1 cellular context compared by ENCODE assay signal in the genomic region with DNA sequence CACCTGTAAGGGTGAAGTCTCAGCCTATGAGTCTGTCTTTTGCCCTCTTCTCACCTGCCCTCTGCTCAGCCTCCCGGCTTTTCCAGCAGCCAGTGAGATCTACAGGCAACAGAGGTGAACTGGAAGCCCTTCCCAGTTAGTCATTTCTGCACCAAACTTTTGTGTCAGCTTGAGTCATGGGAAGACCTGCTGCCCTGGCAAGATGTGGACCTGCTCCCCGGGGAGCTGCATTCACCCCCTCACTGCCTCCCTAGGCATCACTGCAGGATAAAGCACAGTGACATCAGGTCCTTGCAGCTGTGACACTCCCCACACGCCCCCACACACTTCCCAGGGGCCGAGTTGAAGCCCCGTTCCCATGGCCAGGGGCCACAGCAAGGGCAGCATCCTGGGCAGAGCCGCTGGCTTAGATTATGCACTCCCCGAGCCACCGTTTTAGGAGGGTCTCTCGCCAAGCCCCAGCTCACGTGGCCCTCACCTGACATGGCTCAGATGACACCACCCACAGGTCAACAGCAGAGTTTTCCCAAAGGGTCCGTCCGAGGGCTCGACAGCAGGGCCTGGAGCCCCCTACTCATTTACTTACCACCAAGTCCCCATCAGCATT.
TF ChIP-seq lines count a peak whose summit lies in the region.

No MANE protein-coding gene starts in this region.

TF ChIP-seq in GM23338, 12 proteins besides CTCF, POLR2A, EP300 and RAD21 (continued from another document):
- TF ChIP-seq, protein P1, sequence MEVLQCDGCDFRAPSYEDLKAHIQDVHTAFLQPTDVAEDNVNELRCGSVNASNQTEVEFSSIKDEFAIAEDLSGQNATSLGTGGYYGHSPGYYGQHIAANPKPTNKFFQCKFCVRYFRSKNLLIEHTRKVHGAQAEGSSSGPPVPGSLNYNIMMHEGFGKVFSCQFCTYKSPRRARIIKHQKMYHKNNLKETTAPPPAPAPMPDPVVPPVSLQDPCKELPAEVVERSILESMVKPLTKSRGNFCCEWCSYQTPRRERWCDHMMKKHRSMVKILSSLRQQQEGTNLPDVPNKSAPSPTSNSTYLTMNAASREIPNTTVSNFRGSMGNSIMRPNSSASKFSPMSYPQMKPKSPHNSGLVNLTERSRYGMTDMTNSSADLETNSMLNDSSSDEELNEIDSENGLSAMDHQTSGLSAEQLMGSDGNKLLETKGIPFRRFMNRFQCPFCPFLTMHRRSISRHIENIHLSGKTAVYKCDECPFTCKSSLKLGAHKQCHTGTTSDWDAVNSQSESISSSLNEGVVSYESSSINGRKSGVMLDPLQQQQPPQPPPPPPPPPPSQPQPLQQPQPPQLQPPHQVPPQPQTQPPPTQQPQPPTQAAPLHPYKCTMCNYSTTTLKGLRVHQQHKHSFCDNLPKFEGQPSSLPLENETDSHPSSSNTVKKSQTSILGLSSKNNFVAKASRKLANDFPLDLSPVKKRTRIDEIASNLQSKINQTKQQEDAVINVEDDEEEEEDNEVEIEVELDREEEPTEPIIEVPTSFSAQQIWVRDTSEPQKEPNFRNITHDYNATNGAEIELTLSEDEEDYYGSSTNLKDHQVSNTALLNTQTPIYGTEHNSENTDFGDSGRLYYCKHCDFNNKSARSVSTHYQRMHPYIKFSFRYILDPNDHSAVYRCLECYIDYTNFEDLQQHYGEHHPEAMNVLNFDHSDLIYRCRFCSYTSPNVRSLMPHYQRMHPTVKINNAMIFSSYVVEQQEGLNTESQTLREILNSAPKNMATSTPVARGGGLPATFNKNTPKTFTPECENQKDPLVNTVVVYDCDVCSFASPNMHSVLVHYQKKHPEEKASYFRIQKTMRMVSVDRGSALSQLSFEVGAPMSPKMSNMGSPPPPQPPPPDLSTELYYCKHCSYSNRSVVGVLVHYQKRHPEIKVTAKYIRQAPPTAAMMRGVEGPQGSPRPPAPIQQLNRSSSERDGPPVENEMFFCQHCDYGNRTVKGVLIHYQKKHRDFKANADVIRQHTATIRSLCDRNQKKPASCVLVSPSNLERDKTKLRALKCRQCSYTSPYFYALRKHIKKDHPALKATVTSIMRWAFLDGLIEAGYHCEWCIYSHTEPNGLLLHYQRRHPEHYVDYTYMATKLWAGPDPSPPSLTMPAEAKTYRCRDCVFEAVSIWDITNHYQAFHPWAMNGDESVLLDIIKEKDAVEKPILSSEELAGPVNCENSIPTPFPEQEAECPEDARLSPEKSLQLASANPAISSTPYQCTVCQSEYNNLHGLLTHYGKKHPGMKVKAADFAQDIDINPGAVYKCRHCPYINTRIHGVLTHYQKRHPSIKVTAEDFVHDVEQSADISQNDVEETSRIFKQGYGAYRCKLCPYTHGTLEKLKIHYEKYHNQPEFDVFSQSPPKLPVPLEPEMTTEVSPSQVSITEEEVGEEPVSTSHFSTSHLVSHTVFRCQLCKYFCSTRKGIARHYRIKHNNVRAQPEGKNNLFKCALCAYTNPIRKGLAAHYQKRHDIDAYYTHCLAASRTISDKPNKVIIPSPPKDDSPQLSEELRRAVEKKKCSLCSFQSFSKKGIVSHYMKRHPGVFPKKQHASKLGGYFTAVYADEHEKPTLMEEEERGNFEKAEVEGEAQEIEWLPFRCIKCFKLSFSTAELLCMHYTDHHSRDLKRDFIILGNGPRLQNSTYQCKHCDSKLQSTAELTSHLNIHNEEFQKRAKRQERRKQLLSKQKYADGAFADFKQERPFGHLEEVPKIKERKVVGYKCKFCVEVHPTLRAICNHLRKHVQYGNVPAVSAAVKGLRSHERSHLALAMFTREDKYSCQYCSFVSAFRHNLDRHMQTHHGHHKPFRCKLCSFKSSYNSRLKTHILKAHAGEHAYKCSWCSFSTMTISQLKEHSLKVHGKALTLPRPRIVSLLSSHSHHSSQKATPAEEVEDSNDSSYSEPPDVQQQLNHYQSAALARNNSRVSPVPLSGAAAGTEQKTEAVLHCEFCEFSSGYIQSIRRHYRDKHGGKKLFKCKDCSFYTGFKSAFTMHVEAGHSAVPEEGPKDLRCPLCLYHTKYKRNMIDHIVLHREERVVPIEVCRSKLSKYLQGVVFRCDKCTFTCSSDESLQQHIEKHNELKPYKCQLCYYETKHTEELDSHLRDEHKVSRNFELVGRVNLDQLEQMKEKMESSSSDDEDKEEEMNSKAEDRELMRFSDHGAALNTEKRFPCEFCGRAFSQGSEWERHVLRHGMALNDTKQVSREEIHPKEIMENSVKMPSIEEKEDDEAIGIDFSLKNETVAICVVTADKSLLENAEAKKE (CRISPR knock-in tag; IDR thresholded peaks at IDR 0.05), result no peak
- no peak for TF ChIP-seq EZH2 (IDR thresholded peaks at IDR 0.05; ENCODE audit: low read depth, unreplicated experiment)
- TF ChIP-seq NANOG (IDR thresholded peaks at IDR 0.05; ENCODE audit: borderline replicate concordance), result no peak
- TF ChIP-seq, protein P2, sequence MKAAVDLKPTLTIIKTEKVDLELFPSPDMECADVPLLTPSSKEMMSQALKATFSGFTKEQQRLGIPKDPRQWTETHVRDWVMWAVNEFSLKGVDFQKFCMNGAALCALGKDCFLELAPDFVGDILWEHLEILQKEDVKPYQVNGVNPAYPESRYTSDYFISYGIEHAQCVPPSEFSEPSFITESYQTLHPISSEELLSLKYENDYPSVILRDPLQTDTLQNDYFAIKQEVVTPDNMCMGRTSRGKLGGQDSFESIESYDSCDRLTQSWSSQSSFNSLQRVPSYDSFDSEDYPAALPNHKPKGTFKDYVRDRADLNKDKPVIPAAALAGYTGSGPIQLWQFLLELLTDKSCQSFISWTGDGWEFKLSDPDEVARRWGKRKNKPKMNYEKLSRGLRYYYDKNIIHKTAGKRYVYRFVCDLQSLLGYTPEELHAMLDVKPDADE (IDR thresholded peaks at IDR 0.05), result no peak
- no peak for TF ChIP-seq CREB1 (CRISPR knock-in tag; IDR thresholded peaks at IDR 0.05; ENCODE audit: low read depth)
- no peak for TF ChIP-seq ZNF114 (CRISPR knock-in tag; IDR thresholded peaks at IDR 0.05)
- TF ChIP-seq EZH2phosphoT487 (IDR thresholded peaks at IDR 0.05; ENCODE audit: unreplicated experiment), result no peak
- TF ChIP-seq JUNB (IDR thresholded peaks at IDR 0.05; ENCODE audit: unreplicated experiment), result no peak
- no peak for TF ChIP-seq STAT1 (IDR thresholded peaks at IDR 0.05; ENCODE audit: unreplicated experiment)
- no peak for TF ChIP-seq ZNF331 (CRISPR knock-in tag; IDR thresholded peaks at IDR 0.05; ENCODE audit: low read depth)
